15 cellular contexts compared by ENCODE assay signal in the genomic region with DNA sequence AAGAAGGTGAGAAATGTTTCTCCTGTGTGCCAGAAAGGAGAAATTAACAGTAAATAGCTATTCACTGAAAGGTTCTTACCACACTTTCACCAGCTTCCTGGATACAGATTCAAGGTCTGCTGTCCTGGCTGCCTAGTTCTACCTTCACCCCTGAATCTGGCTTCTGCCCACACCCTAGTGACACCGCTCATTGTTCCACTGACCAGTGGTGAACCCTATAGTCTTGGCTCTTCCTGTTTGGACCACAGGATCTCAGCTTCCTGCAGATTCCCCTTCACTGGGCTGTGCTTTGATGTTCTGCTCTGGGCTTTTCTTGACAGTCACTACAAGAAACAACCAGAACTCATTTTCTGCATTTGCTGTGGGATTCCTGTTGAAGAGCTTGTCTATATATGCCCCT.
DNase-seq lines count a peak whose midpoint lies in the region; ATAC-seq and TF ChIP-seq lines count a peak whose summit lies in the region.
"Had no signal": no experiment of that assay in that cellular context is flagged by ENCODE, and none has a peak within 500 bp of the region (broad histone marks: within the 10 kb centered on the region; RNA-seq: fewer than 3 reads in every experiment).

No MANE protein-coding gene starts in this region.

- WGBS in heart right ventricle, 2 donors: 73 to 76% methylated on average over 1 of the region's 1 CpG
- WGBS in aorta, 2 donors: 97 to 100% methylated on average over 1 of the region's 1 CpG
- 92% methylated on average over 1 of the region's 1 CpG for WGBS in mammary epithelial cell (ENCODE audit: low coverage, missing lambda C conversion rate)

- no peaks in the 10 kb centered on the region for H4K20me1 ChIP-seq in mammary epithelial cell (ENCODE audit: insufficient read depth, low read length)

- H3K27me3 Mint-ChIP-seq in stimulated activated naive B cell treated with anti-CD40 and anti-IgM and Interleukin-4, amounts not matched to agents 10 μg/mL and 1 μg/mL and 100 μg/mL, for 72 hours: peaks cover 14 to 19% of the 10 kb centered on the region in 2 donors

- intact Hi-C loops in heart right ventricle (cut with DNase I) (no loop called here), Right ventricle myocardium superior (cut with DNase I) (no loop called here), left cardiac atrium (cut with DNase I) (no loop called here), aorta (cut with DNase I) (no loop called here), mammary epithelial cell (cut with micrococcal nuclease) (no loop called here)

- peaks cover 4% of the 10 kb centered on the region in 2 donors for H3K9me3 Mint-ChIP-seq in stimulated activated naive B cell treated with anti-CD40 and anti-IgM and Interleukin-4, amounts not matched to agents 10 μg/mL and 1 μg/mL and 100 μg/mL, for 72 hours

- H3K36me3 ChIP-seq in heart right ventricle (no peaks in the 10 kb centered on the region), aorta (ENCODE audit: control insufficient read depth in 1 of 2, insufficient read depth in 2 of 2, low read length in 1 of 2) (no peaks in the 10 kb centered on the region), mammary epithelial cell (ENCODE audit: insufficient read depth, low read length) (no peaks in the 10 kb centered on the region)

- no peak overlapping the region for H3K4me2 ChIP-seq in mammary epithelial cell (ENCODE audit: insufficient read depth, low read depth, low read length)

- in situ Hi-C loops in mammary epithelial cell (cut with MboI; ENCODE audit: low sequenced_read_pairs in 2 of 2): loop anchor here in 1 of 2 donors (25.0 kb wide), 1 partner anchor 241 kb away; the partner anchor contains the start of gene XXYLT1

- H3K9me3 ChIP-seq in heart right ventricle (no peaks in the 10 kb centered on the region), aorta (ENCODE audit: control insufficient read depth, low read length) (no peaks in the 10 kb centered on the region), mammary epithelial cell (replicated peaks; ENCODE audit: insufficient read depth, low read length) (no peaks in the 10 kb centered on the region)

- no TSS peak for BruUV-seq in mammary epithelial cell (replicated peaks; lab: Mats Ljungman, UMichigan)

- CTCF ChIA-PET in mammary epithelial cell (lab: Charles Lee; ENCODE audit: low non-redundant PET): no interaction called here

- H3K4me1 Mint-ChIP-seq in stimulated activated naive B cell treated with anti-CD40 and anti-IgM and Interleukin-4, amounts not matched to agents 10 μg/mL and 1 μg/mL and 100 μg/mL, for 72 hours: peaks cover 7% of the 10 kb centered on the region in 2 donors

- H3K27ac Mint-ChIP-seq in stimulated activated naive B cell treated with anti-CD40 and anti-IgM and Interleukin-4, amounts not matched to agents 10 μg/mL and 1 μg/mL and 100 μg/mL, for 72 hours: no peak overlapping the region

- H3K27me3 ChIP-seq in heart right ventricle: no peaks in the 10 kb centered on the region
- H3K27me3 ChIP-seq in aorta (ENCODE audit: control insufficient read depth in 1 of 2, insufficient read depth in 2 of 2, low read length in 1 of 2): no peaks in the 10 kb centered on the region
- H3K27me3 ChIP-seq in mammary epithelial cell (ENCODE audit: insufficient read depth, low read length): peaks cover 9% of the 10 kb centered on the region

- H3K36me3 Mint-ChIP-seq in stimulated activated naive B cell treated with anti-CD40 and anti-IgM and Interleukin-4, amounts not matched to agents 10 μg/mL and 1 μg/mL and 100 μg/mL, for 72 hours: peaks cover 0 to 4% of the 10 kb centered on the region in 2 donors

- no peak overlapping the region for H3K4me3 Mint-ChIP-seq in stimulated activated naive B cell treated with anti-CD40 and anti-IgM and Interleukin-4, amounts not matched to agents 10 μg/mL and 1 μg/mL and 100 μg/mL, for 72 hours

- peak in 7 of 8 donors; percentile 60 to 83 (median 72) for ATAC-seq in heart right ventricle
- ATAC-seq in Right ventricle myocardium superior (ENCODE audit: poor library complexity): no peak
- peak; percentile 30 to 41 for ATAC-seq in left cardiac atrium
- peak; percentile 37 for ATAC-seq in omental fat pad (ENCODE audit: low FRiP score)
- ATAC-seq in aorta (ENCODE audit: low FRiP score): no peak
- ATAC-seq in stimulated activated naive B cell treated with anti-CD40 and anti-IgM and Interleukin-4, amounts not matched to agents 10 μg/mL and 1 μg/mL and 100 μg/mL, for 72 hours (replicated peaks): no peak

- H3K9ac ChIP-seq in mammary epithelial cell (ENCODE audit: insufficient read depth, low read length): no peak overlapping the region

- H3K27ac ChIP-seq in heart right ventricle (peak overlapping the region in 3 of 10 donors; percentile 0 to 52 (median 20)), aorta (ENCODE audit: low read depth in 1 of 2, low read length in 2 of 2) (no peak overlapping the region), mammary epithelial cell (ENCODE audit: insufficient read depth, low read depth, low read length) (no peak overlapping the region)
- H3K27ac ChIP-seq: C4-2B had no signal

- H3K4me3 ChIP-seq in heart right ventricle (no peak overlapping the region), aorta (ENCODE audit: low read length in 2 of 2) (no peak overlapping the region), mammary epithelial cell (replicated peaks in 1 of 3; ENCODE audit: insufficient read depth in 1 of 3, low read depth in 2 of 3, low read length in 3 of 3) (no peak overlapping the region)

- TF ChIP-seq CTCF in heart right ventricle (IDR thresholded peaks at IDR 0.05): no peak
- TF ChIP-seq CTCF in omental fat pad (IDR thresholded peaks at IDR 0.05): no peak
- TF ChIP-seq CTCF in mammary epithelial cell (conservative IDR thresholded peaks at IDR 0.05 in 1 of 2, IDR thresholded peaks at IDR 0.05 in 1 of 2; ENCODE audit: extremely low read depth in 1 of 2, insufficient read depth in 1 of 2, low read depth in 1 of 2, low read length in 2 of 2): no peak

- no peak overlapping the region for H2AFZ ChIP-seq in mammary epithelial cell (ENCODE audit: low read depth, low read length)

- no peaks in the 10 kb centered on the region for H3K79me2 ChIP-seq in mammary epithelial cell (ENCODE audit: insufficient read depth, low read length)

- dilution Hi-C loops in mammary epithelial cell (cut with HindIII; ENCODE audit: low sequenced_read_pairs): no loop called here

- H3K4me1 ChIP-seq in heart right ventricle (peaks cover 0 to 12% (median 0%) of the 10 kb centered on the region in 9 donors), aorta (ENCODE audit: control insufficient read depth in 1 of 2, insufficient read depth in 2 of 2, low read length in 2 of 2) (no peaks in the 10 kb centered on the region), mammary epithelial cell (ENCODE audit: insufficient read depth, low read length) (no peaks in the 10 kb centered on the region)

- DNase-seq in heart right ventricle (no peak), Right ventricle myocardium superior (no peak), left cardiac atrium (no peak), omental fat pad (ENCODE audit: low spot score) (no peak), aorta (no peak), mammary epithelial cell (no peak)
- DNase-seq in activated T-cell treated with anti-CD3 and anti-CD28 coated beads, Interleukin-2, amount 50 U/mL, for 48 hours: no peak
- DNase-seq in stimulated activated naive B cell treated with anti-CD40 and anti-IgM and Interleukin-4, amounts not matched to agents 10 μg/mL and 1 μg/mL and 100 μg/mL, for 72 hours: no peak
- DNase-seq: COR-L47, KG1, NCI-H1092 treated with DMSO at 0.1 percent for 48 hours, NCI-H187, NCI-H69, SIG-M5 had no signal

Comparison
In these comparisons a context has a peak if more than half of its experiments do, and no peak if none do; other contexts are left out.
1. ATAC-seq: peak in heart right ventricle (7 of 8), left cardiac atrium (2 of 2) and omental fat pad (single experiment); none in Right ventricle myocardium superior (single experiment), aorta (single experiment) and stimulated activated naive B cell treated with anti-CD40 and anti-IgM and Interleukin-4, amounts not matched to agents 10 μg/mL and 1 μg/mL and 100 μg/mL, for 72 hours (0 of 2).